In genomic region chr7:93298671-93299070, GRCh38 we compare ENCODE assay signal across 17 cellular contexts.
"Had no signal": no experiment of that assay in that cellular context is flagged by ENCODE, and none has a peak within 500 bp of the region (broad histone marks: within the 10 kb centered on the region; RNA-seq: fewer than 3 reads in every experiment).

No MANE protein-coding gene starts in this region.

- H3K9me3 ChIP-seq: heart left ventricle, psoas muscle, sigmoid colon, thoracic aorta had no signal

- ATAC-seq: heart left ventricle; natural killer cell treated with Interleukin-12 subunit alpha and Interleukin-12 subunit beta and Interleukin-15 and Interleukin-18, amount 100 ng/mL, for 72 hours; psoas muscle; T-helper 17 cell had no signal

- DNase-seq: activated CD4-positive, alpha-beta T cell treated with anti-CD3 and anti-CD28 coated beads, Interleukin-2, amount 50 U/mL, for 1 hour; activated CD4-positive, CD25-positive, alpha-beta regulatory T cell; activated naive CD4-positive, alpha-beta T cell treated with anti-CD3 and anti-CD28 coated beads, Interleukin-2, amount 50 U/mL, for 16 hours; effector memory CD4-positive, alpha-beta T cell; heart left ventricle; mammary epithelial cell; occipital lobe; psoas muscle; sigmoid colon; stimulated activated CD4-positive, alpha-beta T cell treated with anti-CD3 and anti-CD28 coated beads, Interleukin-4, amount 100 ng/mL, for 1 hour; stimulated activated CD8-positive, alpha-beta memory T cell treated with anti-CD3 and anti-CD28 coated beads, Interleukin-4, amount 100 ng/mL, for 48 hours; T-helper 17 cell had no signal

- H3K27ac ChIP-seq: coronary artery, heart left ventricle, psoas muscle, sigmoid colon, thoracic aorta had no signal

- H3K4me1 ChIP-seq: heart left ventricle, psoas muscle, sigmoid colon had no signal

- H3K27me3 ChIP-seq: heart left ventricle, sigmoid colon had no signal

- H3K4me3 ChIP-seq: coronary artery, heart left ventricle, psoas muscle, sigmoid colon, thoracic aorta had no signal

- FAIRE-seq: frontal cortex, islet of Langerhans had no signal
